1 cellular context compared by ENCODE assay signal in the genomic region with DNA sequence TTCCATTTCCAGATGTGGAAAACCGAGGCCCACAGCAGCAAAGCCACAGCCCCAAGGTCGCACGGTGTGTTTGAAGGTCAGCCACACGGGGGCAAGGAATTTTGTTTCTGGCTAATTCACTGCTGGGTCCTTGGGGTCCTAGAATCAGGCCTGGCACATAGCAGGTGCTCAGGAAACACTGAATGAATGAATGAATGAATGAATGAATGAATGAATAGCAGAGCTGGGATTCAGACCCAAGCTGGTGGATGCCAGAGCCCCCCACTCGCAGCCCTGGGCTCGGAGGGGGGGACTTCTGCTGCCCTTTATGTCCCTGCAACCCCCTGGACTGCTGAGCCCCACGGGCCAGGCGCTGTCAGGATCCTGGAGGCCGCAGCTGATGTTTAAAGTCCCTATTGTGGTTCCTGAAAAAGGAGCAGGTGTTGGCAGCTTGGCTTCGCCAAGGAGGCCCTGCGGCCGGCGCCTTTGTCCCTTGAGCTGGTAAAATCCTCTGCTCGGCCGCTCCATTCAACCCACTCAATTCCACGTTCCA.
TF ChIP-seq lines count a peak whose summit lies in the region.

No MANE protein-coding gene starts in this region.

TF ChIP-seq in GM23338, 12 proteins besides CTCF, POLR2A, EP300 and RAD21 (continued from another document):
- TF ChIP-seq, protein P1, sequence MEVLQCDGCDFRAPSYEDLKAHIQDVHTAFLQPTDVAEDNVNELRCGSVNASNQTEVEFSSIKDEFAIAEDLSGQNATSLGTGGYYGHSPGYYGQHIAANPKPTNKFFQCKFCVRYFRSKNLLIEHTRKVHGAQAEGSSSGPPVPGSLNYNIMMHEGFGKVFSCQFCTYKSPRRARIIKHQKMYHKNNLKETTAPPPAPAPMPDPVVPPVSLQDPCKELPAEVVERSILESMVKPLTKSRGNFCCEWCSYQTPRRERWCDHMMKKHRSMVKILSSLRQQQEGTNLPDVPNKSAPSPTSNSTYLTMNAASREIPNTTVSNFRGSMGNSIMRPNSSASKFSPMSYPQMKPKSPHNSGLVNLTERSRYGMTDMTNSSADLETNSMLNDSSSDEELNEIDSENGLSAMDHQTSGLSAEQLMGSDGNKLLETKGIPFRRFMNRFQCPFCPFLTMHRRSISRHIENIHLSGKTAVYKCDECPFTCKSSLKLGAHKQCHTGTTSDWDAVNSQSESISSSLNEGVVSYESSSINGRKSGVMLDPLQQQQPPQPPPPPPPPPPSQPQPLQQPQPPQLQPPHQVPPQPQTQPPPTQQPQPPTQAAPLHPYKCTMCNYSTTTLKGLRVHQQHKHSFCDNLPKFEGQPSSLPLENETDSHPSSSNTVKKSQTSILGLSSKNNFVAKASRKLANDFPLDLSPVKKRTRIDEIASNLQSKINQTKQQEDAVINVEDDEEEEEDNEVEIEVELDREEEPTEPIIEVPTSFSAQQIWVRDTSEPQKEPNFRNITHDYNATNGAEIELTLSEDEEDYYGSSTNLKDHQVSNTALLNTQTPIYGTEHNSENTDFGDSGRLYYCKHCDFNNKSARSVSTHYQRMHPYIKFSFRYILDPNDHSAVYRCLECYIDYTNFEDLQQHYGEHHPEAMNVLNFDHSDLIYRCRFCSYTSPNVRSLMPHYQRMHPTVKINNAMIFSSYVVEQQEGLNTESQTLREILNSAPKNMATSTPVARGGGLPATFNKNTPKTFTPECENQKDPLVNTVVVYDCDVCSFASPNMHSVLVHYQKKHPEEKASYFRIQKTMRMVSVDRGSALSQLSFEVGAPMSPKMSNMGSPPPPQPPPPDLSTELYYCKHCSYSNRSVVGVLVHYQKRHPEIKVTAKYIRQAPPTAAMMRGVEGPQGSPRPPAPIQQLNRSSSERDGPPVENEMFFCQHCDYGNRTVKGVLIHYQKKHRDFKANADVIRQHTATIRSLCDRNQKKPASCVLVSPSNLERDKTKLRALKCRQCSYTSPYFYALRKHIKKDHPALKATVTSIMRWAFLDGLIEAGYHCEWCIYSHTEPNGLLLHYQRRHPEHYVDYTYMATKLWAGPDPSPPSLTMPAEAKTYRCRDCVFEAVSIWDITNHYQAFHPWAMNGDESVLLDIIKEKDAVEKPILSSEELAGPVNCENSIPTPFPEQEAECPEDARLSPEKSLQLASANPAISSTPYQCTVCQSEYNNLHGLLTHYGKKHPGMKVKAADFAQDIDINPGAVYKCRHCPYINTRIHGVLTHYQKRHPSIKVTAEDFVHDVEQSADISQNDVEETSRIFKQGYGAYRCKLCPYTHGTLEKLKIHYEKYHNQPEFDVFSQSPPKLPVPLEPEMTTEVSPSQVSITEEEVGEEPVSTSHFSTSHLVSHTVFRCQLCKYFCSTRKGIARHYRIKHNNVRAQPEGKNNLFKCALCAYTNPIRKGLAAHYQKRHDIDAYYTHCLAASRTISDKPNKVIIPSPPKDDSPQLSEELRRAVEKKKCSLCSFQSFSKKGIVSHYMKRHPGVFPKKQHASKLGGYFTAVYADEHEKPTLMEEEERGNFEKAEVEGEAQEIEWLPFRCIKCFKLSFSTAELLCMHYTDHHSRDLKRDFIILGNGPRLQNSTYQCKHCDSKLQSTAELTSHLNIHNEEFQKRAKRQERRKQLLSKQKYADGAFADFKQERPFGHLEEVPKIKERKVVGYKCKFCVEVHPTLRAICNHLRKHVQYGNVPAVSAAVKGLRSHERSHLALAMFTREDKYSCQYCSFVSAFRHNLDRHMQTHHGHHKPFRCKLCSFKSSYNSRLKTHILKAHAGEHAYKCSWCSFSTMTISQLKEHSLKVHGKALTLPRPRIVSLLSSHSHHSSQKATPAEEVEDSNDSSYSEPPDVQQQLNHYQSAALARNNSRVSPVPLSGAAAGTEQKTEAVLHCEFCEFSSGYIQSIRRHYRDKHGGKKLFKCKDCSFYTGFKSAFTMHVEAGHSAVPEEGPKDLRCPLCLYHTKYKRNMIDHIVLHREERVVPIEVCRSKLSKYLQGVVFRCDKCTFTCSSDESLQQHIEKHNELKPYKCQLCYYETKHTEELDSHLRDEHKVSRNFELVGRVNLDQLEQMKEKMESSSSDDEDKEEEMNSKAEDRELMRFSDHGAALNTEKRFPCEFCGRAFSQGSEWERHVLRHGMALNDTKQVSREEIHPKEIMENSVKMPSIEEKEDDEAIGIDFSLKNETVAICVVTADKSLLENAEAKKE (CRISPR knock-in tag; IDR thresholded peaks at IDR 0.05) = no peak
- TF ChIP-seq EZH2 (IDR thresholded peaks at IDR 0.05; ENCODE audit: low read depth, unreplicated experiment) = no peak
- no peak for TF ChIP-seq ZNF114 (CRISPR knock-in tag; IDR thresholded peaks at IDR 0.05)
- TF ChIP-seq EZH2phosphoT487 (IDR thresholded peaks at IDR 0.05; ENCODE audit: unreplicated experiment) = no peak
- TF ChIP-seq, protein P2, sequence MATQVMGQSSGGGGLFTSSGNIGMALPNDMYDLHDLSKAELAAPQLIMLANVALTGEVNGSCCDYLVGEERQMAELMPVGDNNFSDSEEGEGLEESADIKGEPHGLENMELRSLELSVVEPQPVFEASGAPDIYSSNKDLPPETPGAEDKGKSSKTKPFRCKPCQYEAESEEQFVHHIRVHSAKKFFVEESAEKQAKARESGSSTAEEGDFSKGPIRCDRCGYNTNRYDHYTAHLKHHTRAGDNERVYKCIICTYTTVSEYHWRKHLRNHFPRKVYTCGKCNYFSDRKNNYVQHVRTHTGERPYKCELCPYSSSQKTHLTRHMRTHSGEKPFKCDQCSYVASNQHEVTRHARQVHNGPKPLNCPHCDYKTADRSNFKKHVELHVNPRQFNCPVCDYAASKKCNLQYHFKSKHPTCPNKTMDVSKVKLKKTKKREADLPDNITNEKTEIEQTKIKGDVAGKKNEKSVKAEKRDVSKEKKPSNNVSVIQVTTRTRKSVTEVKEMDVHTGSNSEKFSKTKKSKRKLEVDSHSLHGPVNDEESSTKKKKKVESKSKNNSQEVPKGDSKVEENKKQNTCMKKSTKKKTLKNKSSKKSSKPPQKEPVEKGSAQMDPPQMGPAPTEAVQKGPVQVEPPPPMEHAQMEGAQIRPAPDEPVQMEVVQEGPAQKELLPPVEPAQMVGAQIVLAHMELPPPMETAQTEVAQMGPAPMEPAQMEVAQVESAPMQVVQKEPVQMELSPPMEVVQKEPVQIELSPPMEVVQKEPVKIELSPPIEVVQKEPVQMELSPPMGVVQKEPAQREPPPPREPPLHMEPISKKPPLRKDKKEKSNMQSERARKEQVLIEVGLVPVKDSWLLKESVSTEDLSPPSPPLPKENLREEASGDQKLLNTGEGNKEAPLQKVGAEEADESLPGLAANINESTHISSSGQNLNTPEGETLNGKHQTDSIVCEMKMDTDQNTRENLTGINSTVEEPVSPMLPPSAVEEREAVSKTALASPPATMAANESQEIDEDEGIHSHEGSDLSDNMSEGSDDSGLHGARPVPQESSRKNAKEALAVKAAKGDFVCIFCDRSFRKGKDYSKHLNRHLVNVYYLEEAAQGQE (IDR thresholded peaks at IDR 0.05; ENCODE audit: unreplicated experiment) = no peak
